7 cellular contexts compared by ENCODE assay signal in genomic region chr1:237751090-237751489, GRCh38.
"Had no signal": no experiment of that assay in that cellular context is flagged by ENCODE, and none has a peak within 500 bp of the region (broad histone marks: within the 10 kb centered on the region; RNA-seq: fewer than 3 reads in every experiment).

No MANE protein-coding gene starts in this region.

- FAIRE-seq: H1, H54, HTR-8/SVneo had no signal

- ATAC-seq: GM23338 had no signal

- H3K4me3 ChIP-seq: GM23338 had no signal

- H3K4me2 ChIP-seq: GM23338 had no signal

- DNase-seq: H9, HCEC 1CT, KBM-7 had no signal

- H2AFZ ChIP-seq: GM23338 had no signal
